Comparison of ENCODE assay signal across 1 cellular context in the genomic region with DNA sequence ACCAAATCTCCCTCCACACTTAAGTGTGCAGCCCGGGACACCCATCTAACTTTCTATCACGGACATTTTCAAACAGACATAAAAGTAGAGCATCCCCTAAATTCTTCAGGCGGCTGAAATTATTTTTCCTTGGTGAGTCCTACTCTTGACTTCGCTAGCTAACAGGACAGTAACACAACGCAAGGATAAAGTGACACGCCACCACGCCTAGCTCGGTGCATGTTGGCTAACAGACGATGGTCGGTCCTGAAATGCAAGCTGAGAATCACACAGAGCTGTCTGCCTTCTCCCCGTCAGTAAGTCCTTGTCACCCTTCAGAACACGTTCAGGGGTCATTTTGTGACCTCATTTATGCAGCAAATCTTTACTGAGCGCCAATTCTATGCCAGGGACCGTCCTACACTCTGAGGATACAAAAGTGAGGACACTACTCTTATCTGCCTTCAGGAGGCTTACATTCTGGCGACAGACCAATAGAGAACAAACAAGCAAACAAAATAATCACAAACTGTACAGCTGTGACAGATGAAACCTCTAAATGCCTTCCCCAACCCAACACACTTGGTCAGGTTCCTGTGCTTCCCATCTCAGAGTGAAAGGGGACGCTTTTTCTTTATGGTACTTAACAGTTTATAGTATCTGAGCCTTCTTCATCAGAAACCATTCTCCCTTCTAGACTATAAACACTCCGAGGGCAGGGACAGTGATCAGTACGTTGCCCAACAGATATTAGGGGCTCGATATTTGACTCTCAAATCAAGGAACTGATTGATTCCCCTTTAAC.
TF ChIP-seq lines count a peak whose summit lies in the region.

No MANE protein-coding gene starts in this region.

TF ChIP-seq in K562, 482 proteins besides CTCF, POLR2A, EP300 and RAD21:
- TF ChIP-seq ZNF766 (CRISPR knock-in tag; conservative IDR thresholded peaks at IDR 0.05) (0 out of 2 replicates have a peak, but pooled peaks have one; percentile 66), STAT5B (CRISPR knock-in tag; IDR thresholded peaks at IDR 0.05) (no peak), ZNF316 (IDR thresholded peaks at IDR 0.05) (peak; percentile 67), TRIM24 (IDR thresholded peaks at IDR 0.05) (0 out of 4 replicates have a peak, but pooled peaks of 1 of the 2 experiments have one; percentile 25), TRIM28 (IDR thresholded peaks at IDR 0.05) (peak; percentile 54), SMAD1 (IDR thresholded peaks at IDR 0.05; ENCODE audit: low read depth, low read length, partially characterized antibody) (no peak), ZNF436 (CRISPR knock-in tag; IDR thresholded peaks at IDR 0.05) (no peak)
- TF ChIP-seq, protein P1, sequence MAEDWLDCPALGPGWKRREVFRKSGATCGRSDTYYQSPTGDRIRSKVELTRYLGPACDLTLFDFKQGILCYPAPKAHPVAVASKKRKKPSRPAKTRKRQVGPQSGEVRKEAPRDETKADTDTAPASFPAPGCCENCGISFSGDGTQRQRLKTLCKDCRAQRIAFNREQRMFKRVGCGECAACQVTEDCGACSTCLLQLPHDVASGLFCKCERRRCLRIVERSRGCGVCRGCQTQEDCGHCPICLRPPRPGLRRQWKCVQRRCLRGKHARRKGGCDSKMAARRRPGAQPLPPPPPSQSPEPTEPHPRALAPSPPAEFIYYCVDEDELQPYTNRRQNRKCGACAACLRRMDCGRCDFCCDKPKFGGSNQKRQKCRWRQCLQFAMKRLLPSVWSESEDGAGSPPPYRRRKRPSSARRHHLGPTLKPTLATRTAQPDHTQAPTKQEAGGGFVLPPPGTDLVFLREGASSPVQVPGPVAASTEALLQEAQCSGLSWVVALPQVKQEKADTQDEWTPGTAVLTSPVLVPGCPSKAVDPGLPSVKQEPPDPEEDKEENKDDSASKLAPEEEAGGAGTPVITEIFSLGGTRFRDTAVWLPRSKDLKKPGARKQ (CRISPR knock-in tag; IDR thresholded peaks at IDR 0.05), result 0 out of 2 replicates have a peak, but pooled peaks have one; percentile 28
TF ChIP-seq in K562: peak in this region for 5.
